23 cellular contexts compared by ENCODE assay signal in genomic region chr3:177465243-177465642, GRCh38.
A peak's percentile ranks its signal among the peaks of the same experiment; 100 is the strongest.
DNase-seq lines count a peak whose midpoint lies in the region; ATAC-seq, FAIRE-seq and TF ChIP-seq lines count a peak whose summit lies in the region.
"Had no signal": no experiment of that assay in that cellular context is flagged by ENCODE, and none has a peak within 500 bp of the region (broad histone marks: within the 10 kb centered on the region; RNA-seq: fewer than 3 reads in every experiment).

No MANE protein-coding gene starts in this region.

- H3K36me3 ChIP-seq in right atrium auricular region (no peaks in the 10 kb centered on the region), psoas muscle (ENCODE audit: insufficient read depth in 1 of 2, low read depth in 1 of 2) (no peaks in the 10 kb centered on the region), uterus (no peaks in the 10 kb centered on the region), HAP-1 (replicated peaks) (no peaks in the 10 kb centered on the region)

- in situ Hi-C loops in HAP-1 (cut with MboI; ENCODE audit: low sequenced_read_pairs) = no loop called here

- no peak overlapping the region for H3K4me3 Mint-ChIP-seq in chondrocyte (ENCODE audit: unreplicated experiment)
- H3K4me3 Mint-ChIP-seq: activated naive CD4-positive, alpha-beta T cell treated with anti-CD3 and anti-CD28 coated beads, Interleukin-2, amount 10 ng/mL, durations not matched to agents 7 days and 5 days; brain; dendritic cell treated with granulocyte-macrophage colony-stimulating factor and Interleukin-4, amounts not matched to agents 40 ng/mL and 50 ng/mL, for 4 days; memory B cell had no signal

- H3K4me1 ChIP-seq in right atrium auricular region (peaks cover 0 to 42% of the 10 kb centered on the region in 2 donors), psoas muscle (peaks cover 20% of the 10 kb centered on the region), uterus (peaks cover 0 to 3% of the 10 kb centered on the region in 2 donors), HAP-1 (no peaks in the 10 kb centered on the region; the same call in 1 of the 2 replicates)

- ATAC-seq in psoas muscle = peak; percentile 39 to 85 (median 58)
- ATAC-seq: stimulated activated naive CD8-positive, alpha-beta T cell treated with anti-CD3 and anti-CD28 coated beads, Interleukin-15, Interleukin-2, amounts not matched to agents 100 U/mL and 50 U/mL, for 24 hours had no signal

- no peaks in the 10 kb centered on the region for H3K9me3 ChIP-seq in right atrium auricular region
- H3K9me3 ChIP-seq in psoas muscle = no peaks in the 10 kb centered on the region
- H3K9me3 ChIP-seq in uterus = no peaks in the 10 kb centered on the region
- H3K9me3 ChIP-seq in HAP-1 = no peaks in the 10 kb centered on the region

- no peak for TF ChIP-seq CTCF in chondrocyte (IDR thresholded peaks at IDR 0.05)
- no peak for TF ChIP-seq CTCF in right atrium auricular region (IDR thresholded peaks at IDR 0.05)
- TF ChIP-seq CTCF in psoas muscle (IDR thresholded peaks at IDR 0.05) = no peak
- no peak for TF ChIP-seq CTCF in uterus (IDR thresholded peaks at IDR 0.05)

- peaks cover 77% of the 10 kb centered on the region for H3K4me1 Mint-ChIP-seq in chondrocyte (ENCODE audit: low read depth)
- H3K4me1 Mint-ChIP-seq: activated naive CD4-positive, alpha-beta T cell treated with anti-CD3 and anti-CD28 coated beads, Interleukin-2, amount 10 ng/mL, durations not matched to agents 7 days and 5 days; memory B cell had no signal

- WGBS in psoas muscle, 3 donors = 27 to 41% (median 30%) methylated on average over 4 of the region's 4 CpGs

- H3K27me3 ChIP-seq in right atrium auricular region = no peaks in the 10 kb centered on the region
- H3K27me3 ChIP-seq in psoas muscle (ENCODE audit: insufficient read depth in 3 of 3, low read length in 2 of 3) = no peaks in the 10 kb centered on the region
- no peaks in the 10 kb centered on the region for H3K27me3 ChIP-seq in uterus
- no peaks in the 10 kb centered on the region for H3K27me3 ChIP-seq in HAP-1 (ENCODE audit: low read depth)

- H3K9me3 Mint-ChIP-seq in chondrocyte (ENCODE audit: low read depth) = peaks cover 7% of the 10 kb centered on the region
- H3K9me3 Mint-ChIP-seq: activated naive CD4-positive, alpha-beta T cell treated with anti-CD3 and anti-CD28 coated beads, Interleukin-2, amount 10 ng/mL, durations not matched to agents 7 days and 5 days; dendritic cell treated with granulocyte-macrophage colony-stimulating factor and Interleukin-4, amounts not matched to agents 40 ng/mL and 50 ng/mL, for 4 days; memory B cell had no signal

- no peak overlapping the region for H3K4me3 ChIP-seq in right atrium auricular region
- no peak overlapping the region for H3K4me3 ChIP-seq in psoas muscle
- H3K4me3 ChIP-seq in uterus = no peak overlapping the region
- no peak overlapping the region for H3K4me3 ChIP-seq in HAP-1

- peak overlapping the region; percentile 87 for H3K27ac Mint-ChIP-seq in chondrocyte (ENCODE audit: unreplicated experiment)
- H3K27ac Mint-ChIP-seq: activated naive CD4-positive, alpha-beta T cell treated with anti-CD3 and anti-CD28 coated beads, Interleukin-2, amount 10 ng/mL, durations not matched to agents 7 days and 5 days; dendritic cell treated with granulocyte-macrophage colony-stimulating factor and Interleukin-4, amounts not matched to agents 40 ng/mL and 50 ng/mL, for 4 days; memory B cell had no signal

- FAIRE-seq in urothelium cell line (lab: Jason Lieb, UNC) = no peak
- FAIRE-seq: islet of Langerhans had no signal

- H3K36me3 Mint-ChIP-seq in chondrocyte (ENCODE audit: low read depth) = no peaks in the 10 kb centered on the region
- H3K36me3 Mint-ChIP-seq: activated naive CD4-positive, alpha-beta T cell treated with anti-CD3 and anti-CD28 coated beads, Interleukin-2, amount 10 ng/mL, durations not matched to agents 7 days and 5 days; brain; memory B cell had no signal

- H3K27ac ChIP-seq in right atrium auricular region (peak overlapping the region in 1 of 2 donors; percentile 49), psoas muscle (no peak overlapping the region), uterus (peak overlapping the region; percentile 33 to 51)

- TF ChIP-seq POLR2A in uterus (IDR thresholded peaks at IDR 0.05) = no peak

- intact Hi-C loops in psoas muscle (cut with DNase I) (no loop called here), uterus (cut with DNase I; ENCODE audit: low total_unique reads) (no loop called here)

- DNase-seq in chondrocyte (ENCODE audit: low spot score) (no peak), right atrium auricular region (ENCODE audit: low spot score) (peak; percentile 72), psoas muscle (peak; percentile 41 to 80), uterus (peak; percentile 41 to 59), NCI-H524 (lab: John Stamatoyannopoulos, UW) (no peak), urothelium cell line (ENCODE audit: low spot score) (no peak), HAP-1 (ENCODE audit: low spot score in 2 of 2) (no peak)
- DNase-seq: activated CD4-positive, alpha-beta T cell treated with anti-CD3 and anti-CD28 coated beads, Interleukin-2, amount 50 U/mL, for 48 hours; activated naive CD4-positive, alpha-beta T cell treated with anti-CD3 and anti-CD28 coated beads, Interleukin-2, amount 10 ng/mL, durations not matched to agents 7 days and 5 days; activated T-cell treated with anti-CD3 and anti-CD28 coated beads, Interleukin-2, amount 50 U/mL, for 1 hour; AML-193; erythroblast; GOT3; NCI-H187; NCI-H446; retina; SHP77; stimulated activated naive CD8-positive, alpha-beta T cell treated with anti-CD3 and anti-CD28 coated beads, Interleukin-15, Interleukin-2, amounts not matched to agents 100 U/mL and 50 U/mL, for 24 hours; T-helper 1 cell had no signal

- H3K27me3 Mint-ChIP-seq in chondrocyte (ENCODE audit: low read depth) = no peaks in the 10 kb centered on the region
- H3K27me3 Mint-ChIP-seq: activated naive CD4-positive, alpha-beta T cell treated with anti-CD3 and anti-CD28 coated beads, Interleukin-2, amount 10 ng/mL, durations not matched to agents 7 days and 5 days; dendritic cell treated with granulocyte-macrophage colony-stimulating factor and Interleukin-4, amounts not matched to agents 40 ng/mL and 50 ng/mL, for 4 days; memory B cell had no signal

Comparison
In these comparisons a context has a peak if more than half of its experiments do, and no peak if none do; other contexts are left out.
1. DNase-seq: peak in right atrium auricular region (single experiment), psoas muscle (2 of 2) and uterus (2 of 2); none in chondrocyte (single experiment), NCI-H524 (0 of 2), urothelium cell line (single experiment) and HAP-1 (0 of 2).